1 cellular context compared by ENCODE assay signal in the genomic region with DNA sequence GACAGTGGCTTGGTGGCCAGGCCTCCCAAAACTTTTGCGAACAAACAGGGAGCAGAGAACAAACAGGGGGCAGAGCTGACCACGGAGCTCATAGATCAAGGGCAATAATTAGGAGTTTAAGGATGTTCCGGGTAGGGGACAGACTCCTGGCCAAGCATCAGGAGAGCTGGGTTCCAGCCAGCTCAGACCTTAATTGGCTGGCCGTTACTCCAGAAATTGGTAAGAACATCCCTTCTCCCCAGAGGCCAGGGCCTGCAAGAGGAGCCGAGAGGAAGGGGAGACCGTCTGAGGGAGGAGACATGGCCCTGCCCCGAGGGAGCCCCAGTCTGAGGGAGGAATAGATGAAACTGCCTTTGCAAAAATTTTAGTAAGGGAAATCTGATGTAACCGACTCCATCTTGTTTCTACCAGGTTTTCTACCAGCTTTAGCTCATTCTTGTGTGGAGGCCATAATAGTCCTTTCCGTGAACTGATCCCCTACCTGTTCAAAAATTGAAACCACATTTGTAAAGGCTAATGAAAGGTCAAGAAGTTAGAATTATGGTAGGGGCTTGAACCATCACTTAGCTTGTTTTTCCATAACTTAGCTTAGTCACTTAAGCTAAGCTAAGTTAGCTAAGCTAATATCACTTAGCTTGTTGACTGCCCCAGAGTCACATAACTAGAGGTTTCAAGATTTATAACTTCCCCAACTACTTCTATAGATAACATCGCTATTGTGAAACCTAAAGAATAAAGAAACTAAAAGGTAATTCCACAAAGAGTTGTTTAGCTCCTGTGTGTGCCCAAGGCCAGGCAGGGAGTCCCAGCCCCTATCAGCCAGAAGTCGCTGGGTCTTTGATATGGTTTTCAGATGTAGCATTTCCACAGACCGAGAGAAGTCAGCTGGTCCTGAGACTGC.
TF ChIP-seq lines count a peak whose summit lies in the region.

No MANE protein-coding gene starts in this region.

TF ChIP-seq in HEK293, 187 proteins besides CTCF, POLR2A, EP300 and RAD21 (continued from another document):
- TF ChIP-seq, protein P1, sequence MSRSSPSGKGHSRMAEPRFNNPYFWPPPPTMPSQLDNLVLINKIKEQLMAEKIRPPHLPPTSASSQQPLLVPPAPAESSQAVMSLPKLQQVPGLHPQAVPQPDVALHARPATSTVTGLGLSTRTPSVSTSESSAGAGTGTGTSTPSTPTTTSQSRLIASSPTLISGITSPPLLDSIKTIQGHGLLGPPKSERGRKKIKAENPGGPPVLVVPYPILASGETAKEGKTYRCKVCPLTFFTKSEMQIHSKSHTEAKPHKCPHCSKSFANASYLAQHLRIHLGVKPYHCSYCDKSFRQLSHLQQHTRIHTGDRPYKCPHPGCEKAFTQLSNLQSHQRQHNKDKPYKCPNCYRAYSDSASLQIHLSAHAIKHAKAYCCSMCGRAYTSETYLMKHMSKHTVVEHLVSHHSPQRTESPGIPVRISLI (tag by site-specific recombination; IDR thresholded peaks at IDR 0.05), result no peak
- TF ChIP-seq, protein P2, sequence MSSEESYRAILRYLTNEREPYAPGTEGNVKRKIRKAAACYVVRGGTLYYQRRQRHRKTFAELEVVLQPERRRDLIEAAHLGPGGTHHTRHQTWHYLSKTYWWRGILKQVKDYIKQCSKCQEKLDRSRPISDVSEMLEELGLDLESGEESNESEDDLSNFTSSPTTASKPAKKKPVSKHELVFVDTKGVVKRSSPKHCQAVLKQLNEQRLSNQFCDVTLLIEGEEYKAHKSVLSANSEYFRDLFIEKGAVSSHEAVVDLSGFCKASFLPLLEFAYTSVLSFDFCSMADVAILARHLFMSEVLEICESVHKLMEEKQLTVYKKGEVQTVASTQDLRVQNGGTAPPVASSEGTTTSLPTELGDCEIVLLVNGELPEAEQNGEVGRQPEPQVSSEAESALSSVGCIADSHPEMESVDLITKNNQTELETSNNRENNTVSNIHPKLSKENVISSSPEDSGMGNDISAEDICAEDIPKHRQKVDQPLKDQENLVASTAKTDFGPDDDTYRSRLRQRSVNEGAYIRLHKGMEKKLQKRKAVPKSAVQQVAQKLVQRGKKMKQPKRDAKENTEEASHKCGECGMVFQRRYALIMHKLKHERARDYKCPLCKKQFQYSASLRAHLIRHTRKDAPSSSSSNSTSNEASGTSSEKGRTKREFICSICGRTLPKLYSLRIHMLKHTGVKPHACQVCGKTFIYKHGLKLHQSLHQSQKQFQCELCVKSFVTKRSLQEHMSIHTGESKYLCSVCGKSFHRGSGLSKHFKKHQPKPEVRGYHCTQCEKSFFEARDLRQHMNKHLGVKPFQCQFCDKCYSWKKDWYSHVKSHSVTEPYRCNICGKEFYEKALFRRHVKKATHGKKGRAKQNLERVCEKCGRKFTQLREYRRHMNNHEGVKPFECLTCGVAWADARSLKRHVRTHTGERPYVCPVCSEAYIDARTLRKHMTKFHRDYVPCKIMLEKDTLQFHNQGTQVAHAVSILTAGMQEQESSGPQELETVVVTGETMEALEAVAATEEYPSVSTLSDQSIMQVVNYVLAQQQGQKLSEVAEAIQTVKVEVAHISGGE (tag by site-specific recombination; conservative IDR thresholded peaks at IDR 0.05; ENCODE audit: low read depth), result no peak
- TF ChIP-seq ZNF677 (tag by site-specific recombination; IDR thresholded peaks at IDR 0.05), result peak; percentile 70
